In the genomic region with DNA sequence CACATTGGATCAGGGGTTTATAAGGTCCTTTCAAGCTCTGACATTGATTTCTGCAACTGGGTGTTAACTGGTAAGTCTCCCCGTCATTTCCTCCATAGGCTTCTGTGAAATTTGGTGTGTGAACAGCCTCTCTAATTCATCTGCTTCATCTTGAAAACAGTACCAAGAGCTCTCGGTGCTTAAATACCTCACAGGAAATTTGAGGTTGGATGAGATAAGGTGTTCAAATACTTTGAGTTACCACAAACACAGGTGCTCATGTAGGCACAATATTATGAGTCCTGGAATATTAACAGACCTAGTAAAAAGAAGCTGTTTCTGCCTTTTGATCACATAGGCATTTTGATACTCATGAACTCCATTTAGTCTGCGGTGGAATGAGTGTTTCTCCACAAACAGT, we compare ENCODE assay signal across 10 cellular contexts.
DNase-seq lines count a peak whose midpoint lies in the region; ATAC-seq and TF ChIP-seq lines count a peak whose summit lies in the region.
"Had no signal": no experiment of that assay in that cellular context is flagged by ENCODE, and none has a peak within 500 bp of the region (broad histone marks: within the 10 kb centered on the region; RNA-seq: fewer than 3 reads in every experiment).

No MANE protein-coding gene starts in this region.

- DNase-seq in lung (ENCODE audit: low spot score) (no peak), SW 1271 (lab: John Stamatoyannopoulos, UW) (no peak), NCI-H2196 treated with DMSO at 0.1 percent for 48 hours (lab: John Stamatoyannopoulos, UW; ENCODE audit: unreplicated experiment) (no peak), vagina (ENCODE audit: extremely low spot score in 2 of 2) (no peak)
- DNase-seq: T-helper 9 cell, uterus had no signal

- no peak for TF ChIP-seq POLR2A in vagina (IDR thresholded peaks at IDR 0.05)

- H3K27me3 ChIP-seq in Loucy (ENCODE audit: insufficient read depth, low read length, poor library complexity, severe bottlenecking) = no peaks in the 10 kb centered on the region
- no peaks in the 10 kb centered on the region for H3K27me3 ChIP-seq in lung (ENCODE audit: control insufficient read depth, insufficient read depth)
- H3K27me3 ChIP-seq in vagina = no peaks in the 10 kb centered on the region
- H3K27me3 ChIP-seq: uterus had no signal

- H4K20me1 ChIP-seq in Loucy (ENCODE audit: insufficient read depth, low read length, poor library complexity, severe bottlenecking) = no peaks in the 10 kb centered on the region

- ATAC-seq in GM18868 (IDR thresholded peaks at IDR 0.05; ENCODE audit: unreplicated experiment) (peak; percentile 84), GM21723 (IDR thresholded peaks at IDR 0.05; ENCODE audit: unreplicated experiment) (peak; percentile 92), lung (ENCODE audit: insufficient read depth, low FRiP score) (peak; percentile 50)

- H3K27ac ChIP-seq in lung (ENCODE audit: low read depth in 1 of 2, low read length in 1 of 2) = no peak overlapping the region
- H3K27ac ChIP-seq in vagina = no peak overlapping the region
- H3K27ac ChIP-seq: uterus had no signal

- no peaks in the 10 kb centered on the region for H3K36me3 ChIP-seq in Loucy (ENCODE audit: insufficient read depth, low read length)
- no peaks in the 10 kb centered on the region for H3K36me3 ChIP-seq in lung (ENCODE audit: control insufficient read depth in 2 of 2, insufficient read depth in 2 of 2, low read length in 2 of 2)
- H3K36me3 ChIP-seq in vagina = no peaks in the 10 kb centered on the region
- H3K36me3 ChIP-seq: HAP-1, uterus had no signal

- no peaks in the 10 kb centered on the region for H3K9me2 ChIP-seq in Loucy (replicated peaks; ENCODE audit: low read depth, low read length)

- H2AFZ ChIP-seq in Loucy (ENCODE audit: low read length) = no peak overlapping the region

- no peak overlapping the region for H3K9ac ChIP-seq in Loucy (ENCODE audit: low read depth, low read length, poor library complexity, severe bottlenecking)

- no peaks in the 10 kb centered on the region for H3K79me2 ChIP-seq in Loucy (ENCODE audit: insufficient read depth, low read length)

- H3K9me3 ChIP-seq in Loucy (ENCODE audit: insufficient read depth, low read depth, low read length) (no peaks in the 10 kb centered on the region), lung (ENCODE audit: control insufficient read depth in 2 of 2, insufficient read depth in 1 of 2, low read length in 1 of 2) (peaks cover 0 to 2% of the 10 kb centered on the region in 2 donors), vagina (no peaks in the 10 kb centered on the region)
- H3K9me3 ChIP-seq: HAP-1, uterus had no signal

- 47 to 49% methylated on average over 3 of the region's 3 CpGs for WGBS in lung, 2 donors

- no peak for TF ChIP-seq CTCF in Loucy (conservative IDR thresholded peaks at IDR 0.05; ENCODE audit: low read length)
- TF ChIP-seq CTCF in lung (IDR thresholded peaks at IDR 0.05; ENCODE audit: control extremely low read depth, extremely low read depth) = no peak
- TF ChIP-seq CTCF in vagina (IDR thresholded peaks at IDR 0.05) = no peak

- intact Hi-C loops in vagina (cut with DNase I) = no loop called here

- peaks cover 16% of the 10 kb centered on the region for H3F3A ChIP-seq in Loucy (ENCODE audit: low read depth)

- peak overlapping the region; percentile 46 for H3K4me2 ChIP-seq in Loucy (ENCODE audit: low read depth, low read length, poor library complexity, severe bottlenecking)

- H3K4me1 ChIP-seq in Loucy (ENCODE audit: insufficient read depth, low read length, poor library complexity, severe bottlenecking) (peaks cover 59% of the 10 kb centered on the region), lung (ENCODE audit: control insufficient read depth in 2 of 2, insufficient read depth in 2 of 2, low read length in 2 of 2) (no peaks in the 10 kb centered on the region), vagina (no peaks in the 10 kb centered on the region)
- H3K4me1 ChIP-seq: HAP-1, uterus had no signal

- H3K4me3 ChIP-seq in Loucy (ENCODE audit: low read length, poor library complexity, severe bottlenecking) = no peak overlapping the region
- H3K4me3 ChIP-seq in lung = no peak overlapping the region
- no peak overlapping the region for H3K4me3 ChIP-seq in vagina
- H3K4me3 ChIP-seq: HAP-1, uterus had no signal
